Comparison of ENCODE assay signal across 18 cellular contexts in genomic region chr5:115398726-115399125, GRCh38.
DNase-seq lines count a peak whose midpoint lies in the region; ATAC-seq and TF ChIP-seq lines count a peak whose summit lies in the region.
"Had no signal": no experiment of that assay in that cellular context is flagged by ENCODE, and none has a peak within 500 bp of the region (broad histone marks: within the 10 kb centered on the region; RNA-seq: fewer than 3 reads in every experiment).

No MANE protein-coding gene starts in this region.

- H3K4me3 ChIP-seq in BJ (ENCODE audit: low read depth, low read length): no peak overlapping the region
- H3K4me3 ChIP-seq in cardiac fibroblast (replicated peaks in 1 of 2; ENCODE audit: low read depth in 2 of 2, low read length in 2 of 2): no peak overlapping the region

- H3K36me3 ChIP-seq in BJ (ENCODE audit: control insufficient read depth, insufficient read depth, low read length): no peaks in the 10 kb centered on the region

- CTCF ChIA-PET in BJ (lab: Yijun Ruan, JAX): no interaction called here

- H3K27me3 ChIP-seq in BJ (ENCODE audit: control insufficient read depth, insufficient read depth, low read length): no peaks in the 10 kb centered on the region

- DNase-seq in BJ (ENCODE audit: low read depth) (peak; percentile 71), M059J (ENCODE audit: low read depth) (peak; percentile 91), cardiac fibroblast (ENCODE audit: low read depth in 2 of 2) (peak; percentile 83 to 94), iris pigment epithelial cell (ENCODE audit: low read depth) (peak; percentile 93), HUDEP-2 (lab: John Stamatoyannopoulos, UW; ENCODE audit: unreplicated experiment in 76 of 76) (no peak), GOT3 (lab: John Stamatoyannopoulos, UW) (no peak)
- DNase-seq in activated CD4-positive, CD25-positive, alpha-beta regulatory T cell treated with anti-CD3 and anti-CD28 coated beads, Interleukin-2, amount 50 U/mL, for 72 hours: no peak
- DNase-seq: activated CD4-positive, alpha-beta T cell treated with anti-CD3 and anti-CD28 coated beads, Interleukin-2, amount 50 U/mL, for 4 hours; activated T-cell treated with anti-CD3 and anti-CD28 coated beads, Interleukin-2, amount 50 U/mL, for 1 hour; effector memory CD8-positive, alpha-beta T cell; GDM1; glutamatergic neuron; immature natural killer cell; mesendoderm; NCI-H526 treated with DMSO at 0.1 percent for 48 hours; SW 1271 had no signal

- POLR2A ChIA-PET in BJ (lab: Charles Lee): no interaction called here

- no peak for TF ChIP-seq CTCF in BJ (IDR thresholded peaks at IDR 0.05; ENCODE audit: insufficient read depth, low read depth, low read length)
- TF ChIP-seq CTCF in cardiac fibroblast (IDR thresholded peaks at IDR 0.05; ENCODE audit: low read depth, low read length): no peak

- ATAC-seq in HG03175 (IDR thresholded peaks at IDR 0.05; ENCODE audit: unreplicated experiment): no peak
- ATAC-seq: activated naive CD4-positive, alpha-beta T cell treated with anti-CD3 and anti-CD28 coated beads, Interleukin-2, amount 50 U/mL, for 72 hours; effector memory CD8-positive, alpha-beta T cell had no signal

Comparison
In these comparisons a context has a peak if more than half of its experiments do, and no peak if none do; other contexts are left out.
1. DNase-seq: peak in BJ (single experiment), M059J (single experiment), cardiac fibroblast (2 of 2) and iris pigment epithelial cell (single experiment); none in HUDEP-2 (0 of 76), GOT3 (single experiment) and activated CD4-positive, CD25-positive, alpha-beta regulatory T cell treated with anti-CD3 and anti-CD28 coated beads, Interleukin-2, amount 50 U/mL, for 72 hours (single experiment).